In genomic region chr7:117916309-117916708, GRCh38 we compare ENCODE assay signal across 24 cellular contexts. TPM values are rescaled to one million over a fixed set of nuclear protein-coding genes. Genes with fewer than 3 reads are reported as not detected.
A peak's percentile ranks its signal among the peaks of the same experiment; 100 is the strongest.
DNase-seq lines count a peak whose midpoint lies in the region; ATAC-seq, FAIRE-seq and TF ChIP-seq lines count a peak whose summit lies in the region.
"Had no signal": no experiment of that assay in that cellular context is flagged by ENCODE, and none has a peak within 500 bp of the region (broad histone marks: within the 10 kb centered on the region; RNA-seq: fewer than 3 reads in every experiment).

No MANE protein-coding gene starts in this region.

- H2AFZ ChIP-seq in GM12878 (ENCODE audit: control insufficient read depth, low read depth, low read length) (no peak overlapping the region), neuronal stem cell (ENCODE audit: low read length) (no peak overlapping the region)
- H2AFZ ChIP-seq: GM23338 had no signal

- no TSS peak for BruUV-seq in GM12878 (replicated peaks; lab: Mats Ljungman, UMichigan)

- no peak overlapping the region for H3K4ac ChIP-seq in neuronal stem cell (ENCODE audit: low read length)

- POLR2A ChIA-PET in GM12878 (lab: Charles Lee): no interaction called here

- ATAC-seq in GM12878 (no peak), GM21447 (IDR thresholded peaks at IDR 0.05; ENCODE audit: unreplicated experiment) (no peak)
- ATAC-seq: A549, GM23338, HCT116 had no signal

- H2BK15ac ChIP-seq in neuronal stem cell (ENCODE audit: low read length): no peak overlapping the region

- H3K9me3 ChIP-seq in GM12878 (replicated peaks; ENCODE audit: control insufficient read depth, insufficient read depth, low read length) (no peaks in the 10 kb centered on the region), neuronal stem cell (replicated peaks in 1 of 2; ENCODE audit: control insufficient read depth in 2 of 2, insufficient read depth in 1 of 2, low read depth in 1 of 2, low read length in 2 of 2) (no peaks in the 10 kb centered on the region)
- H3K9me3 ChIP-seq: A549, BE2C had no signal

- H3K4me3 ChIP-seq in GM12878 (no peak overlapping the region), neuronal stem cell (ENCODE audit: low read length in 2 of 2) (no peak overlapping the region)
- H3K4me3 ChIP-seq: A549; BLaER1 treated with 17β-estradiol and CSF1 and Interleukin-3, amounts not matched to agents 10 nM and 100 nM; GM23338 had no signal

- H3K27me3 ChIP-seq in GM12878 (replicated peaks in 1 of 2; ENCODE audit: control insufficient read depth in 2 of 2, insufficient read depth in 2 of 2, low read length in 1 of 2) (no peaks in the 10 kb centered on the region), neuronal stem cell (ENCODE audit: control insufficient read depth in 3 of 3, insufficient read depth in 3 of 3, low read depth in 1 of 3, low read length in 3 of 3) (no peaks in the 10 kb centered on the region)
- H3K27me3 ChIP-seq: BE2C; BLaER1 treated with 17β-estradiol and CSF1 and Interleukin-3, amounts not matched to agents 10 nM and 100 nM had no signal

- no peak for TF ChIP-seq RAD21 in GM12878 (IDR thresholded peaks at IDR 0.05; ENCODE audit: insufficient read depth, low read depth, low read length)

- H3K36me3 ChIP-seq in GM12878 (ENCODE audit: control insufficient read depth in 2 of 2, insufficient read depth in 2 of 2, low read length in 1 of 2): no peaks in the 10 kb centered on the region
- H3K36me3 ChIP-seq in neuronal stem cell (replicated peaks in 1 of 2; ENCODE audit: control insufficient read depth in 2 of 2, insufficient read depth in 2 of 2, low read length in 2 of 2): no peaks in the 10 kb centered on the region
- H3K36me3 ChIP-seq: BE2C; BLaER1 treated with 17β-estradiol and CSF1 and Interleukin-3, amounts not matched to agents 10 nM and 100 nM had no signal

- peak; percentile 1 for DNase-seq in SIG-M5 treated with dmso at 0.1 percent for 504 hours (lab: John Stamatoyannopoulos, UW; ENCODE audit: unreplicated experiment)
- DNase-seq in SIG-M5 (lab: John Stamatoyannopoulos, UW): no peak
- peak; percentile 54 for DNase-seq in OCI-M1 (lab: John Stamatoyannopoulos, UW)
- DNase-seq in GM12878 (ENCODE audit: low read depth, low spot score): no peak
- no peak for DNase-seq in urothelium cell line (ENCODE audit: low spot score)
- no peak for DNase-seq in neuronal stem cell (ENCODE audit: low spot score)
- DNase-seq: 8988T; ACHN; AML-193; BE2C; Calu3; CD4-positive, alpha-beta T cell; CD8-positive, alpha-beta memory T cell; DMS53; DMS79 treated with DMSO at 0.1 percent for 48 hours; GF-D8; H9 had no signal

- no peak for TF ChIP-seq EP300 in GM12878 (IDR thresholded peaks at IDR 0.05; ENCODE audit: borderline replicate concordance in 1 of 2, control insufficient read depth in 1 of 2, low read depth in 2 of 2, low read length in 2 of 2)

- H3K18ac ChIP-seq in neuronal stem cell (ENCODE audit: low read length): no peak overlapping the region

- H3K27ac ChIP-seq in GM12878 (ENCODE audit: control insufficient read depth, insufficient read depth): no peak overlapping the region
- H3K27ac ChIP-seq in neuronal stem cell (replicated peaks; ENCODE audit: low read length): no peak overlapping the region
- H3K27ac ChIP-seq: A549; BLaER1 treated with 17β-estradiol and CSF1 and Interleukin-3, amounts not matched to agents 10 nM and 100 nM had no signal

- RAD21 ChIA-PET in GM12878 (lab: Charles Lee; ENCODE audit: unreplicated experiment): no interaction called here

- FAIRE-seq in GM12878 (lab: Jason Lieb, UNC): no peak
- FAIRE-seq in urothelium cell line (lab: Jason Lieb, UNC): no peak
- FAIRE-seq: A549, GM19239 had no signal

- H2AK5ac ChIP-seq in neuronal stem cell (ENCODE audit: low read depth, low read length): no peak overlapping the region

- H4K91ac ChIP-seq in neuronal stem cell (ENCODE audit: low read depth, low read length, poor library complexity): no peak overlapping the region

- no peak overlapping the region for H3K23ac ChIP-seq in neuronal stem cell (ENCODE audit: low read depth, low read length, poor library complexity)

- no peak overlapping the region for H4K8ac ChIP-seq in neuronal stem cell (ENCODE audit: low read depth, low read length)

- in situ Hi-C loops in GM12878 (cut with MboI): no loop called here

- H3K9ac ChIP-seq in GM12878 (ENCODE audit: control insufficient read depth, insufficient read depth, low read length): no peak overlapping the region
- H3K9ac ChIP-seq in neuronal stem cell (ENCODE audit: low read depth, low read length, poor library complexity): no peak overlapping the region
- H3K9ac ChIP-seq: BLaER1 treated with 17β-estradiol and CSF1 and Interleukin-3, amounts not matched to agents 10 nM and 100 nM had no signal

- no peaks in the 10 kb centered on the region for H4K20me1 ChIP-seq in GM12878 (ENCODE audit: control insufficient read depth, insufficient read depth)
- H4K20me1 ChIP-seq: BLaER1 treated with 17β-estradiol and CSF1 and Interleukin-3, amounts not matched to agents 10 nM and 100 nM had no signal

- no peak overlapping the region for H3K14ac ChIP-seq in neuronal stem cell (ENCODE audit: low read length)

- no peaks in the 10 kb centered on the region for H3K79me2 ChIP-seq in GM12878 (ENCODE audit: control insufficient read depth, insufficient read depth, low read length)

- no peak for TF ChIP-seq POLR2A in GM12878 (IDR thresholded peaks at IDR 0.05; ENCODE audit: low read depth, low read length)

- no peak for TF ChIP-seq CTCF in GM12878 (IDR thresholded peaks at IDR 0.05 in 2 of 3, conservative IDR thresholded peaks at IDR 0.05 in 1 of 3; ENCODE audit: control insufficient read depth in 2 of 3, extremely low read depth in 1 of 3, insufficient read depth in 1 of 3, low read depth in 3 of 3, low read length in 3 of 3)

- no peak overlapping the region for H2BK120ac ChIP-seq in neuronal stem cell (ENCODE audit: low read depth, low read length)

- intact Hi-C loops in GM12878 (cut with micrococcal nuclease; ENCODE audit: unreplicated experiment): no loop called here

- CTCF ChIA-PET in GM12878 (lab: Yijun Ruan, JAX): no interaction called here

- 42% methylated on average over 2 of the region's 2 CpGs for WGBS in GM12878 (ENCODE audit: insufficient coverage, insufficient replicate concordance, low lambda C conversion rate, missing lambda C conversion rate)
- no CpG with 5 or more reads among the region's 2 CpGs for WGBS in neuronal stem cell (ENCODE audit: extremely low coverage in 2 of 2, insufficient read length in 2 of 2, insufficient replicate concordance in 1 of 2), 2 donors

- no peak overlapping the region for H3K4me2 ChIP-seq in GM12878 (ENCODE audit: control insufficient read depth, insufficient read depth)
- H3K4me2 ChIP-seq in neuronal stem cell (ENCODE audit: insufficient read depth, low read length, poor library complexity, severe bottlenecking): no peak overlapping the region
- H3K4me2 ChIP-seq: A549, GM23338 had no signal

- H2BK5ac ChIP-seq in neuronal stem cell (ENCODE audit: low read length): no peak overlapping the region

- H2BK12ac ChIP-seq in neuronal stem cell (ENCODE audit: low read length): no peak overlapping the region

- H3K4me1 ChIP-seq in GM12878 (ENCODE audit: control insufficient read depth, insufficient read depth, low read length) (no peaks in the 10 kb centered on the region), neuronal stem cell (ENCODE audit: control insufficient read depth in 2 of 2, insufficient read depth in 1 of 2, low read depth in 1 of 2, low read length in 2 of 2) (no peaks in the 10 kb centered on the region)
- H3K4me1 ChIP-seq: A549, BE2C had no signal

- SMC1A ChIA-PET in GM12878 (lab: Charles Lee; ENCODE audit: uncharacterized antibody, unreplicated experiment): no interaction called here

- H3K79me1 ChIP-seq in neuronal stem cell (ENCODE audit: low read depth, low read length): no peaks in the 10 kb centered on the region

TF ChIP-seq in GM12878, 131 proteins besides CTCF, POLR2A, EP300 and RAD21:
- TF ChIP-seq SPI1 (IDR thresholded peaks at IDR 0.05; ENCODE audit: borderline replicate concordance, insufficient read depth, low read depth, low read length) (peak; percentile 50; the same call in 1 of the 2 replicates), PAX5 (IDR thresholded peaks at IDR 0.05; ENCODE audit: borderline replicate concordance, low read depth, low read length) (no peak)

RNA-seq across cellular contexts. Expression of gene CTTNBP2, which starts 43.1 kb away (rescaled TPM):
- total RNA-seq in GM12878 (2013; cell fraction: nucleolus; rRNA removed): 0.10 TPM in 1 of 2 replicates, not detected in the other
- total RNA-seq in GM12878 (2014; rRNA removed) (0.05 TPM in 1 of 2 replicates, not detected in the other), GM12878 (2014; rRNA removed; fragmentation: Illumina TruSeq; extraction: Trizol) (not detected in 2 replicates), GM12878 (2021) (not detected in 2 replicates)
- polyA plus RNA-seq in GM12878 (2011; ENCODE audit: low read depth): not detected
- polyA plus RNA-seq in GM12878 (2011; rRNA removed) (0.42 and 0.43 TPM in 2 replicates), GM12878 (2014; fragmentation: Illumina TruSeq; extraction: Trizol) (not detected in 2 replicates), GM12878 (2014; fragmentation: Nextera tagmentation; extraction: Ambion mirVana) (not detected), GM12878 (2014; rRNA removed) (0.04 TPM in 1 of 2 replicates, not detected in the other), GM12878 (2016; fragmentation: Nextera tagmentation; extraction: Ambion mirVana) (not detected)
- polyA plus RNA-seq in GM12878 (2011; cell fraction: cytosol; rRNA removed): 0.04 and 0.10 TPM in 2 replicates
- 0.18 and 0.75 TPM in 2 replicates for polyA plus RNA-seq in GM12878 (2011; cell fraction: nucleus; rRNA removed)
- 0.10 TPM in 1 of 2 replicates, not detected in the other for polyA plus RNA-seq in GM12878 (2012)
- polyA minus RNA-seq in GM12878 (2011; rRNA and poly(A)+ RNA removed): 0.62 and 1.2 TPM in 2 replicates
- not detected in 2 replicates for polyA minus RNA-seq in GM12878 (2011; cell fraction: cytosol; rRNA and poly(A)+ RNA removed)
- 0.19 and 0.24 TPM in 2 replicates for polyA minus RNA-seq in GM12878 (2011; cell fraction: nucleus; rRNA and poly(A)+ RNA removed)
- polyA plus RNA-seq in neuronal stem cell (2013, experiment 1 of 2): 6.0 TPM
- 5.6 TPM for polyA plus RNA-seq in neuronal stem cell (2013, experiment 2 of 2)
- total RNA-seq: CD4-positive, alpha-beta T cell; CD8-positive, alpha-beta memory T cell; G401 had no signal
- polyA plus RNA-seq: CD8-positive, alpha-beta memory T cell had no signal

Comparison
In these comparisons a context has a peak if more than half of its experiments do, and no peak if none do; other contexts are left out.
1. DNase-seq: peak in SIG-M5 treated with dmso at 0.1 percent for 504 hours (single experiment) and OCI-M1 (single experiment); none in SIG-M5 (single experiment), GM12878 (single experiment), urothelium cell line (single experiment) and neuronal stem cell (single experiment).